In the genomic region with DNA sequence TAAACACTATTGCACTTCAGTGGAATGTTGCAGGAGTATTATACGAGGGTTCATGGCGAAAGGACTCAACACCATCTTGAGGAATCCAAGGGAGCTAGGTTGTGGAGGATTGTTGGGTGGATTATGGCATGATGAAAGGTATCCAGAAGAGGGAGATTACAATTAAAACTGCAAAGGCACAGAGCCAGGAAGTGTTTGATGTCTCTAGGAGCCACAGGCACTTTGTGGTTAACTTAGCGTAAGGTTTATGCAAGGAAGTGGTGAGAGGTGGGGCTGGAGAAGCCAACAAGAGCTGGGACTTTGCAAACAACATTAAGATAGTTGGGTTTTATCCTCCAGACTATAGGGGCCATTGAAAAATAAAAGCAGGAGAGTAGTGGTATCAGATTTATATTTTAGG, we compare ENCODE assay signal across 13 cellular contexts.
DNase-seq lines count a peak whose midpoint lies in the region; ATAC-seq and TF ChIP-seq lines count a peak whose summit lies in the region.
"Had no signal": no experiment of that assay in that cellular context is flagged by ENCODE, and none has a peak within 500 bp of the region (broad histone marks: within the 10 kb centered on the region; RNA-seq: fewer than 3 reads in every experiment).

No MANE protein-coding gene starts in this region.

- ATAC-seq in activated naive CD4-positive, alpha-beta T cell treated with anti-CD3 and anti-CD28 coated beads, Interleukin-2, amount 50 U/mL, for 72 hours: peak; percentile 56 to 61
- ATAC-seq in PC-3: peak; percentile 89
- ATAC-seq in central memory CD8-positive, alpha-beta T cell (replicated peaks; ENCODE audit: extremely low read depth, poor library complexity, severe bottlenecking): peak; percentile 69
- ATAC-seq in stimulated activated effector memory CD8-positive, alpha-beta T cell treated with anti-CD3 and anti-CD28 coated beads, Interleukin-12 subunit alpha, Interleukin-12 subunit beta, amount 100 ng/mL, for 72 hours: peak; percentile 68

- H3K4me2 ChIP-seq in PC-3 (ENCODE audit: low read length) (peak overlapping the region; percentile 77), neural progenitor cell (no peak overlapping the region)

- H3K4me3 Mint-ChIP-seq in central memory CD8-positive, alpha-beta T cell: no peak overlapping the region
- H3K4me3 Mint-ChIP-seq in stimulated activated effector memory CD8-positive, alpha-beta T cell treated with anti-CD3 and anti-CD28 coated beads, Interleukin-12 subunit alpha, Interleukin-12 subunit beta, amount 100 ng/mL, for 72 hours: no peak overlapping the region
- H3K4me3 Mint-ChIP-seq in neural progenitor cell: no peak overlapping the region
- H3K4me3 Mint-ChIP-seq: B cell, mesothelial cell of epicardium had no signal

- H3K4me1 ChIP-seq in PC-3 (ENCODE audit: insufficient read depth, low read length): peaks cover 20% of the 10 kb centered on the region
- no peaks in the 10 kb centered on the region for H3K4me1 ChIP-seq in neural progenitor cell
- H3K4me1 ChIP-seq: HAP-1 had no signal

- TF ChIP-seq CTCF in PC-3 (conservative IDR thresholded peaks at IDR 0.05; ENCODE audit: low read depth, low read length) (no peak), neural progenitor cell (IDR thresholded peaks at IDR 0.05) (no peak)

- H3K36me3 ChIP-seq in PC-3 (ENCODE audit: low read depth, low read length) (no peaks in the 10 kb centered on the region), neural progenitor cell (no peaks in the 10 kb centered on the region)
- H3K36me3 ChIP-seq: HAP-1 had no signal

- no peaks in the 10 kb centered on the region for H3K9me2 ChIP-seq in PC-3 (replicated peaks; ENCODE audit: low read length)

- H3F3A ChIP-seq in PC-3 (ENCODE audit: low read length, unreplicated experiment): no peaks in the 10 kb centered on the region
- H3F3A ChIP-seq in neural progenitor cell (ENCODE audit: low read depth): no peaks in the 10 kb centered on the region

- POLR2A ChIA-PET in PC-3 (lab: Charles Lee; ENCODE audit: unreplicated experiment): no interaction called here

- no peak for DNase-seq in activated naive CD4-positive, alpha-beta T cell treated with anti-CD3 and anti-CD28 coated beads, Interleukin-2, amount 50 U/mL, for 72 hours (ENCODE audit: low spot score in 2 of 2)
- no peak for DNase-seq in activated naive CD4-positive, alpha-beta T cell (lab: John Stamatoyannopoulos, UW)
- DNase-seq in PC-3 (peak; percentile 78), NCI-H1436 treated with DMSO at 0.1 percent for 48 hours (lab: John Stamatoyannopoulos, UW) (no peak), DMS114 treated with DMSO at 0.1 percent for 48 hours (lab: John Stamatoyannopoulos, UW; ENCODE audit: unreplicated experiment) (no peak), neural progenitor cell (ENCODE audit: low spot score) (no peak)
- DNase-seq in central memory CD8-positive, alpha-beta T cell (ENCODE audit: low spot score in 2 of 2): no peak
- no peak for DNase-seq in stimulated activated effector memory CD8-positive, alpha-beta T cell treated with anti-CD3 and anti-CD28 coated beads, Interleukin-12 subunit alpha, Interleukin-12 subunit beta, amount 100 ng/mL, for 72 hours (ENCODE audit: low spot score in 2 of 2)
- DNase-seq: NCI-H446, T1000 had no signal

- H3K27ac ChIP-seq in PC-3 (ENCODE audit: low read length) (peak overlapping the region; percentile 87), neural progenitor cell (no peak overlapping the region)

- H3K9ac ChIP-seq in PC-3 (ENCODE audit: low read length) (peak overlapping the region; percentile 25; the same call in 1 of the 2 replicates), neural progenitor cell (no peak overlapping the region)

- H3K4me3 ChIP-seq in PC-3 (ENCODE audit: low read length) (peak overlapping the region; percentile 31; the same call in 1 of the 2 replicates), neural progenitor cell (no peak overlapping the region)
- H3K4me3 ChIP-seq: HAP-1 had no signal

- H3K36me3 Mint-ChIP-seq in activated naive CD4-positive, alpha-beta T cell treated with anti-CD3 and anti-CD28 coated beads, Interleukin-2, amount 50 U/mL, for 72 hours: no peaks in the 10 kb centered on the region
- no peaks in the 10 kb centered on the region for H3K36me3 Mint-ChIP-seq in central memory CD8-positive, alpha-beta T cell (ENCODE audit: insufficient read depth)
- H3K36me3 Mint-ChIP-seq in stimulated activated effector memory CD8-positive, alpha-beta T cell treated with anti-CD3 and anti-CD28 coated beads, Interleukin-12 subunit alpha, Interleukin-12 subunit beta, amount 100 ng/mL, for 72 hours: no peaks in the 10 kb centered on the region
- no peaks in the 10 kb centered on the region for H3K36me3 Mint-ChIP-seq in neural progenitor cell

- H3K27ac Mint-ChIP-seq in activated naive CD4-positive, alpha-beta T cell treated with anti-CD3 and anti-CD28 coated beads, Interleukin-2, amount 50 U/mL, for 72 hours: no peak overlapping the region
- no peak overlapping the region for H3K27ac Mint-ChIP-seq in central memory CD8-positive, alpha-beta T cell (ENCODE audit: low read depth)
- H3K27ac Mint-ChIP-seq in stimulated activated effector memory CD8-positive, alpha-beta T cell treated with anti-CD3 and anti-CD28 coated beads, Interleukin-12 subunit alpha, Interleukin-12 subunit beta, amount 100 ng/mL, for 72 hours: no peak overlapping the region
- H3K27ac Mint-ChIP-seq in neural progenitor cell: no peak overlapping the region
- H3K27ac Mint-ChIP-seq: B cell, mesothelial cell of epicardium had no signal

- H3K79me2 ChIP-seq in PC-3 (ENCODE audit: low read length): no peaks in the 10 kb centered on the region
- H3K79me2 ChIP-seq in neural progenitor cell (ENCODE audit: low read depth): no peaks in the 10 kb centered on the region

- no peaks in the 10 kb centered on the region for H3K9me3 Mint-ChIP-seq in activated naive CD4-positive, alpha-beta T cell treated with anti-CD3 and anti-CD28 coated beads, Interleukin-2, amount 50 U/mL, for 72 hours
- no peaks in the 10 kb centered on the region for H3K9me3 Mint-ChIP-seq in central memory CD8-positive, alpha-beta T cell
- H3K9me3 Mint-ChIP-seq in stimulated activated effector memory CD8-positive, alpha-beta T cell treated with anti-CD3 and anti-CD28 coated beads, Interleukin-12 subunit alpha, Interleukin-12 subunit beta, amount 100 ng/mL, for 72 hours: no peaks in the 10 kb centered on the region
- H3K9me3 Mint-ChIP-seq in neural progenitor cell: no peaks in the 10 kb centered on the region

- H4K20me1 ChIP-seq in PC-3 (ENCODE audit: low read length): no peaks in the 10 kb centered on the region
- H4K20me1 ChIP-seq in neural progenitor cell (ENCODE audit: low read depth): no peaks in the 10 kb centered on the region

- no TSS peak for BruUV-seq in PC-3 (replicated peaks; lab: Mats Ljungman, UMichigan)

- no peaks in the 10 kb centered on the region for H3K27me3 ChIP-seq in PC-3 (ENCODE audit: low read length)
- no peaks in the 10 kb centered on the region for H3K27me3 ChIP-seq in neural progenitor cell

- no peaks in the 10 kb centered on the region for H3K27me3 Mint-ChIP-seq in central memory CD8-positive, alpha-beta T cell
- no peaks in the 10 kb centered on the region for H3K27me3 Mint-ChIP-seq in neural progenitor cell (ENCODE audit: insufficient read depth, low read depth)
- H3K27me3 Mint-ChIP-seq: B cell had no signal

- CTCF ChIA-PET in PC-3 (lab: Charles Lee): no interaction called here

- intact Hi-C loops in PC-3 (cut with micrococcal nuclease): no loop called here

- no peaks in the 10 kb centered on the region for H3K4me1 Mint-ChIP-seq in central memory CD8-positive, alpha-beta T cell
- no peaks in the 10 kb centered on the region for H3K4me1 Mint-ChIP-seq in stimulated activated effector memory CD8-positive, alpha-beta T cell treated with anti-CD3 and anti-CD28 coated beads, Interleukin-12 subunit alpha, Interleukin-12 subunit beta, amount 100 ng/mL, for 72 hours
- H3K4me1 Mint-ChIP-seq in neural progenitor cell: no peaks in the 10 kb centered on the region
- H3K4me1 Mint-ChIP-seq: B cell had no signal

- H2AFZ ChIP-seq in PC-3 (ENCODE audit: low read length) (no peak overlapping the region), neural progenitor cell (replicated peaks) (no peak overlapping the region)

- no peaks in the 10 kb centered on the region for H3K9me3 ChIP-seq in PC-3 (ENCODE audit: low read length)
- no peaks in the 10 kb centered on the region for H3K9me3 ChIP-seq in neural progenitor cell (ENCODE audit: low read depth)
- H3K9me3 ChIP-seq: HAP-1 had no signal
